Comparison of ENCODE assay signal across 8 cellular contexts in genomic region chr13:100675660-100676129, GRCh38. TPM values are rescaled to one million over a fixed set of nuclear protein-coding genes. Genes with fewer than 3 reads are reported as not detected.
A peak's percentile ranks its signal among the peaks of the same experiment; 100 is the strongest.
DNase-seq lines count a peak whose midpoint lies in the region; TF ChIP-seq lines count a peak whose summit lies in the region.

No MANE protein-coding gene starts in this region.

- no peak overlapping the region for H3K27ac Mint-ChIP-seq in neural crest cell (ENCODE audit: unreplicated experiment)

- H3K4me3 ChIP-seq in BE2C (ENCODE audit: low read depth, low read length) (peak overlapping the region; percentile 65), coronary artery (peak overlapping the region; percentile 89)

- H3K36me3 ChIP-seq in BE2C, result no peaks in the 10 kb centered on the region

- no peak overlapping the region for H3K27ac ChIP-seq in coronary artery

- H3K27me3 Mint-ChIP-seq in neural crest cell (ENCODE audit: low read depth), result peaks cover 13% of the 10 kb centered on the region

- no peaks in the 10 kb centered on the region for H3K27me3 ChIP-seq in BE2C

- peak overlapping the region; percentile 84 for H3K4me3 Mint-ChIP-seq in neural crest cell

- H3K4me1 ChIP-seq in BE2C, result no peaks in the 10 kb centered on the region

- no peaks in the 10 kb centered on the region for H3K9me3 ChIP-seq in BE2C

- no peaks in the 10 kb centered on the region for H3K9me3 Mint-ChIP-seq in neural crest cell

- TF ChIP-seq CTCF in BE2C (IDR thresholded peaks at IDR 0.05; ENCODE audit: low read depth, low read length) (no peak), coronary artery (IDR thresholded peaks at IDR 0.05) (no peak), neural crest cell (conservative IDR thresholded peaks at IDR 0.05) (no peak), GM10266 (IDR thresholded peaks at IDR 0.05; ENCODE audit: control insufficient read depth, insufficient read depth, low read depth, missing control alignments) (no peak)

- peaks cover 2% of the 10 kb centered on the region for H3K36me3 Mint-ChIP-seq in neural crest cell (ENCODE audit: low read depth)

- peaks cover 30% of the 10 kb centered on the region for H3K4me1 Mint-ChIP-seq in neural crest cell

- DNase-seq in BE2C (no peak), NAMALWA (ENCODE audit: low spot score) (peak; percentile 31), coronary artery (ENCODE audit: low spot score) (no peak), neural crest cell (ENCODE audit: low read depth, low spot score) (no peak), HCEC 1CT (no peak), NOMO-1 (lab: John Stamatoyannopoulos, UW; ENCODE audit: unreplicated experiment in 2 of 2) (no peak), GM10266 (ENCODE audit: extremely low spot score) (no peak)
- no peak for DNase-seq in effector CD8-positive, alpha-beta T cell (lab: John Stamatoyannopoulos, UW)

RNA-seq across cellular contexts. Expression of gene TMTC4, which starts 1.1 kb away (rescaled TPM):
- 11.4 TPM for polyA plus RNA-seq in BE2C (2012; ENCODE audit: insufficient read depth, insufficient read length, low read depth)
- total RNA-seq in neural crest cell, result 51.7 and 57.1 TPM in 2 replicates
